Comparison of ENCODE assay signal across 9 cellular contexts in genomic region chr5:142000709-142001484, GRCh38. TPM values are rescaled to one million over a fixed set of nuclear protein-coding genes. Genes with fewer than 3 reads are reported as not detected.
DNase-seq lines count a peak whose midpoint lies in the region; ATAC-seq and TF ChIP-seq lines count a peak whose summit lies in the region.
"Had no signal": no experiment of that assay in that cellular context is flagged by ENCODE, and none has a peak within 500 bp of the region (broad histone marks: within the 10 kb centered on the region; RNA-seq: fewer than 3 reads in every experiment).

No MANE protein-coding gene starts in this region.

- TF ChIP-seq POLR2A in erythroblast (IDR thresholded peaks at IDR 0.05; ENCODE audit: low read length) = no peak

- DNase-seq in left ventricle myocardium inferior (no peak), right atrium auricular region (ENCODE audit: low spot score) (no peak), PC-3 (peak; percentile 32), erythroblast (lab: John Stamatoyannopoulos, UW) (peak; percentile 38 to 42), upper lobe of right lung (no peak), globus pallidus (ENCODE audit: low spot score) (no peak), mesenteric fat pad (ENCODE audit: low spot score) (no peak), SHP77 treated with DMSO at 0.1 percent for 48 hours (lab: John Stamatoyannopoulos, UW) (no peak)

- TF ChIP-seq CTCF in left ventricle myocardium inferior (IDR thresholded peaks at IDR 0.05; ENCODE audit: borderline replicate concordance) = peak; percentile 39
- peak in 1 of 2 donors; percentile 48 for TF ChIP-seq CTCF in right atrium auricular region (IDR thresholded peaks at IDR 0.05)
- TF ChIP-seq CTCF in PC-3 (conservative IDR thresholded peaks at IDR 0.05; ENCODE audit: low read depth, low read length) = peak; percentile 52
- peak; percentile 19 for TF ChIP-seq CTCF in upper lobe of right lung (IDR thresholded peaks at IDR 0.05)

- H3K9me3 ChIP-seq in left ventricle myocardium inferior (replicated peaks) (no peaks in the 10 kb centered on the region), right atrium auricular region (no peaks in the 10 kb centered on the region), PC-3 (ENCODE audit: low read length) (no peaks in the 10 kb centered on the region), upper lobe of right lung (no peaks in the 10 kb centered on the region)

- peaks cover 58% of the 10 kb centered on the region for H3K36me3 ChIP-seq in left ventricle myocardium inferior
- peaks cover 47% of the 10 kb centered on the region for H3K36me3 ChIP-seq in right atrium auricular region
- peaks cover 4% of the 10 kb centered on the region for H3K36me3 ChIP-seq in PC-3 (ENCODE audit: low read depth, low read length)
- peaks cover 62% of the 10 kb centered on the region for H3K36me3 ChIP-seq in upper lobe of right lung

- POLR2A ChIA-PET in PC-3 (lab: Charles Lee; ENCODE audit: unreplicated experiment) = no interaction called here

- H3K4me1 ChIP-seq in left ventricle myocardium inferior (no peaks in the 10 kb centered on the region), right atrium auricular region (no peaks in the 10 kb centered on the region), PC-3 (ENCODE audit: insufficient read depth, low read length) (no peaks in the 10 kb centered on the region), upper lobe of right lung (no peaks in the 10 kb centered on the region)

- no peaks in the 10 kb centered on the region for H4K20me1 ChIP-seq in PC-3 (ENCODE audit: low read length)

- CTCF ChIA-PET in PC-3 (lab: Charles Lee) = no interaction called here

- H3K4me3 ChIP-seq in left ventricle myocardium inferior (no peak overlapping the region), right atrium auricular region (no peak overlapping the region), PC-3 (ENCODE audit: low read length) (no peak overlapping the region), upper lobe of right lung (no peak overlapping the region)

- no peaks in the 10 kb centered on the region for H3K79me2 ChIP-seq in PC-3 (ENCODE audit: low read length)

- ATAC-seq in PC-3 (no peak), upper lobe of right lung (peak; percentile 31)

- H3K4me2 ChIP-seq in PC-3 (ENCODE audit: low read length) = no peak overlapping the region
- H3K4me2 ChIP-seq: KMS-11 had no signal

- no peaks in the 10 kb centered on the region for H3K9me2 ChIP-seq in PC-3 (replicated peaks; ENCODE audit: low read length)

- no peak overlapping the region for H3K9ac ChIP-seq in PC-3 (ENCODE audit: low read length)
- H3K9ac ChIP-seq: KMS-11 had no signal

- no peaks in the 10 kb centered on the region for H3F3A ChIP-seq in PC-3 (ENCODE audit: low read length, unreplicated experiment)

- intact Hi-C loops in left ventricle myocardium inferior (cut with micrococcal nuclease) = loop anchor here (10.0 kb wide), 1 partner anchor 704 kb away; no protein-coding TSS in a partner anchor
- intact Hi-C loops in PC-3 (cut with micrococcal nuclease) = no loop called here
- intact Hi-C loops in upper lobe of right lung (cut with DNase I) = no loop called here

- H3K27me3 ChIP-seq in left ventricle myocardium inferior (ENCODE audit: low read depth) (no peaks in the 10 kb centered on the region), right atrium auricular region (no peaks in the 10 kb centered on the region), PC-3 (ENCODE audit: low read length) (no peaks in the 10 kb centered on the region), upper lobe of right lung (no peaks in the 10 kb centered on the region)

- H3K27ac ChIP-seq in left ventricle myocardium inferior (replicated peaks) = peak overlapping the region; percentile 3
- no peak overlapping the region for H3K27ac ChIP-seq in right atrium auricular region
- H3K27ac ChIP-seq in PC-3 (ENCODE audit: low read length) = no peak overlapping the region
- no peak overlapping the region for H3K27ac ChIP-seq in upper lobe of right lung
- H3K27ac ChIP-seq: KMS-11 had no signal

- no peak overlapping the region for H2AFZ ChIP-seq in PC-3 (ENCODE audit: low read length)

- no TSS peak for BruUV-seq in PC-3 (replicated peaks; lab: Mats Ljungman, UMichigan)

RNA-seq across cellular contexts. Expression of gene GNPDA1, which starts 11.9 kb away (rescaled TPM):
- total RNA-seq in left ventricle myocardium inferior (24.3 TPM), right atrium auricular region (10 to 100 TPM; 12.4 to 16.8 TPM), PC-3 (2014; rRNA removed) (34.7 and 36.1 TPM in 2 replicates), upper lobe of right lung (36.2 TPM), mesenteric fat pad (36.2 TPM)

RNA-seq across cellular contexts. Expression of gene RNF14, which starts 32.0 kb away (rescaled TPM):
- total RNA-seq in left ventricle myocardium inferior = 120 TPM
- total RNA-seq in right atrium auricular region = 10 to 100 TPM; 59.7 to 74.6 TPM
- total RNA-seq in PC-3 (2014; rRNA removed) = 32.1 and 49.8 TPM in 2 replicates
- total RNA-seq in upper lobe of right lung = 51.6 TPM
- 79.4 TPM for total RNA-seq in mesenteric fat pad

RNA-seq across cellular contexts. Expression of gene PCDH12, which starts 42.9 kb away (rescaled TPM):
- total RNA-seq in left ventricle myocardium inferior = 7.6 TPM
- 1 to 10 TPM; 7.6 to 8.8 TPM for total RNA-seq in right atrium auricular region
- 0.15 TPM in 1 of 2 replicates, not detected in the other for total RNA-seq in PC-3 (2014; rRNA removed)
- 17.0 TPM for total RNA-seq in upper lobe of right lung
- 6.4 TPM for total RNA-seq in mesenteric fat pad

Comparison
In these comparisons a context has a peak if more than half of its experiments do, and no peak if none do; other contexts are left out.
1. DNase-seq: peak in PC-3 (single experiment) and erythroblast (2 of 2); none in left ventricle myocardium inferior (single experiment), right atrium auricular region (single experiment), upper lobe of right lung (single experiment), globus pallidus (single experiment), mesenteric fat pad (single experiment) and SHP77 treated with DMSO at 0.1 percent for 48 hours (single experiment).